ENCODE assay signal across 17 cellular contexts in the genomic region with DNA sequence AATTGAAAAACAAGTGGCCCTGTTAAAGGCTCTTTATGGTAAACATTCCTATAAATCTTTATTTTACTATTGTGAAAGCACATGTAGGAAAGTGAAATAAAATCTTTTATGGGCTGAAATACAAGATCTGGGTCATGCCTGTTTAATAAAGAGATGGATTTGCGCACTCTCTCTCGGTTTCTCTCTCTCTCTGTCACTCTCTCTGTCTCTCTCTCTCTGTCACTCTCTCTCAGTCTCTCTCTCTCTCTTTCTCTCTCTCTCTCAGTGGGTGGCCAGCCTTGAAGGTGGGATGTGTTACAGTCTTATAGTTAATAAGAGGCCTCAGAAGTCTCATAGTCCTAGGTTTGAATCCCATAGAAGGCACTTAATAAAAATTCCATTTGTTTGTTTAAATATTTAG. TPM values are rescaled to one million over a fixed set of nuclear protein-coding genes. Genes with fewer than 3 reads are reported as not detected.
A peak's percentile ranks its signal among the peaks of the same experiment; 100 is the strongest.
DNase-seq lines count a peak whose midpoint lies in the region; ATAC-seq and TF ChIP-seq lines count a peak whose summit lies in the region.
"Had no signal": no experiment of that assay in that cellular context is flagged by ENCODE, and none has a peak within 500 bp of the region (broad histone marks: within the 10 kb centered on the region; RNA-seq: fewer than 3 reads in every experiment).

No MANE protein-coding gene starts in this region.

- H3K27ac ChIP-seq in HEK293 (ENCODE audit: extremely low read depth, low read depth, low read length): no peak overlapping the region
- H3K27ac ChIP-seq in hepatocyte: no peak overlapping the region
- H3K27ac ChIP-seq: HL-60 had no signal

- intact Hi-C loops in posterior cingulate gyrus (cut with DNase I): no loop called here

- no peak overlapping the region for H2AFZ ChIP-seq in hepatocyte

- no peaks in the 10 kb centered on the region for H3K36me3 Mint-ChIP-seq in neural crest cell (ENCODE audit: low read depth)
- H3K36me3 Mint-ChIP-seq in natural killer cell treated with Interleukin-12 subunit alpha and Interleukin-12 subunit beta and Interleukin-15 and Interleukin-18, amount 100 ng/mL, for 72 hours: peaks cover 5% of the 10 kb centered on the region

- H3K9me3 ChIP-seq in HEK293 (ENCODE audit: control insufficient read depth, insufficient read depth, low read depth, low read length) (no peaks in the 10 kb centered on the region), hepatocyte (ENCODE audit: low read depth) (no peaks in the 10 kb centered on the region)
- H3K9me3 ChIP-seq: BE2C had no signal

- no peak for ATAC-seq in natural killer cell treated with Interleukin-12 subunit alpha and Interleukin-12 subunit beta and Interleukin-15 and Interleukin-18, amount 100 ng/mL, for 72 hours

- WGBS in hepatocyte (ENCODE audit: low lambda C conversion rate, missing lambda C conversion rate): 53% methylated on average over 2 of the region's 2 CpGs

- no peaks in the 10 kb centered on the region for H3K9me3 Mint-ChIP-seq in neural crest cell
- H3K9me3 Mint-ChIP-seq in natural killer cell treated with Interleukin-12 subunit alpha and Interleukin-12 subunit beta and Interleukin-15 and Interleukin-18, amount 100 ng/mL, for 72 hours: peaks cover 3% of the 10 kb centered on the region

- no peak overlapping the region for H3K27ac Mint-ChIP-seq in neural crest cell (ENCODE audit: unreplicated experiment)
- no peak overlapping the region for H3K27ac Mint-ChIP-seq in natural killer cell treated with Interleukin-12 subunit alpha and Interleukin-12 subunit beta and Interleukin-15 and Interleukin-18, amount 100 ng/mL, for 72 hours

- POLR2A ChIA-PET in HEK293 (lab: Yijun Ruan, JAX): no interaction called here

- H3K4me3 Mint-ChIP-seq in neural crest cell: peak overlapping the region; percentile 61
- no peak overlapping the region for H3K4me3 Mint-ChIP-seq in natural killer cell treated with Interleukin-12 subunit alpha and Interleukin-12 subunit beta and Interleukin-15 and Interleukin-18, amount 100 ng/mL, for 72 hours

- H3K27me3 Mint-ChIP-seq in neural crest cell (ENCODE audit: low read depth): peaks cover 90% of the 10 kb centered on the region
- H3K27me3 Mint-ChIP-seq in natural killer cell treated with Interleukin-12 subunit alpha and Interleukin-12 subunit beta and Interleukin-15 and Interleukin-18, amount 100 ng/mL, for 72 hours: peaks cover 35 to 46% of the 10 kb centered on the region in 2 donors

- H3K4me1 Mint-ChIP-seq in neural crest cell: peaks cover 22% of the 10 kb centered on the region
- H3K4me1 Mint-ChIP-seq in natural killer cell treated with Interleukin-12 subunit alpha and Interleukin-12 subunit beta and Interleukin-15 and Interleukin-18, amount 100 ng/mL, for 72 hours (ENCODE audit: low read depth in 2 of 2): peaks cover 0 to 4% of the 10 kb centered on the region in 2 donors

- peaks cover 91% of the 10 kb centered on the region for H3K27me3 ChIP-seq in hepatocyte

- H3K9me2 ChIP-seq in hepatocyte (replicated peaks; ENCODE audit: insufficient read depth): no peaks in the 10 kb centered on the region

- TF ChIP-seq CTCF in HEK293 (tag by site-specific recombination; IDR thresholded peaks at IDR 0.05) (no peak), LNCaP clone FGC (IDR thresholded peaks at IDR 0.05; ENCODE audit: control insufficient read depth, extremely low read depth, insufficient read depth) (no peak), hepatocyte (IDR thresholded peaks at IDR 0.05; ENCODE audit: poor library complexity) (no peak), neural crest cell (conservative IDR thresholded peaks at IDR 0.05) (no peak), foreskin fibroblast (IDR thresholded peaks at IDR 0.05; ENCODE audit: low read depth, low read length) (no peak)

- peak; percentile 15 for DNase-seq in LNCaP clone FGC (ENCODE audit: low read depth)
- no peak for DNase-seq in hepatocyte (ENCODE audit: low spot score)
- DNase-seq in neural crest cell (ENCODE audit: low read depth, low spot score): no peak
- no peak for DNase-seq in NOMO-1 treated with dmso at 0.1 percent for 144 hours (lab: John Stamatoyannopoulos, UW; ENCODE audit: unreplicated experiment)
- no peak for DNase-seq in natural killer cell treated with Interleukin-12 subunit alpha and Interleukin-12 subunit beta and Interleukin-15 and Interleukin-18, amount 100 ng/mL, for 72 hours (ENCODE audit: low spot score)
- DNase-seq in posterior cingulate gyrus: no peak
- no peak for DNase-seq in foreskin fibroblast
- DNase-seq: BE2C, GDM1, KG1, NCI-H1092 treated with DMSO at 0.1 percent for 48 hours, NCI-H1436 treated with DMSO at 0.1 percent for 48 hours, NCI-H1930, NCI-H510A had no signal

- no peaks in the 10 kb centered on the region for H4K20me1 ChIP-seq in hepatocyte (ENCODE audit: insufficient read depth, poor library complexity, severe bottlenecking)

- H3K36me3 ChIP-seq in HEK293 (ENCODE audit: control insufficient read depth in 2 of 2, insufficient read depth in 1 of 2, low read length in 2 of 2) (no peaks in the 10 kb centered on the region), hepatocyte (replicated peaks; ENCODE audit: insufficient read depth, low read depth) (no peaks in the 10 kb centered on the region)
- H3K36me3 ChIP-seq: BE2C had no signal

- H3K79me2 ChIP-seq in hepatocyte: no peaks in the 10 kb centered on the region

- CTCF ChIA-PET in HEK293 (lab: Yijun Ruan, JAX): no interaction called here

- H3K4me1 ChIP-seq in HEK293 (ENCODE audit: control insufficient read depth, insufficient read depth, low read length) (no peaks in the 10 kb centered on the region; the same call in 1 of the 2 replicates), hepatocyte (ENCODE audit: insufficient read depth) (peaks cover 14% of the 10 kb centered on the region)
- H3K4me1 ChIP-seq: BE2C had no signal

- peak overlapping the region; percentile 89 for H3K4me2 ChIP-seq in hepatocyte

- H3K4me3 ChIP-seq in HEK293 (ENCODE audit: low read depth, low read length) (no peak overlapping the region), LNCaP clone FGC (ENCODE audit: low read depth, low read length) (no peak overlapping the region), hepatocyte (no peak overlapping the region), foreskin fibroblast (ENCODE audit: low read depth in 1 of 2, low read length in 2 of 2) (no peak overlapping the region)

TF ChIP-seq in HEK293, 187 proteins besides CTCF, POLR2A, EP300 and RAD21:
- TF ChIP-seq PRDM1 (tag by site-specific recombination; IDR thresholded peaks at IDR 0.05) (peak; percentile 94), ZNF596 (tag by site-specific recombination; IDR thresholded peaks at IDR 0.05) (peak; percentile 96), OVOL3 (tag by site-specific recombination; IDR thresholded peaks at IDR 0.05) (no peak)

RNA-seq across cellular contexts. Expression of gene TAC1, which starts 2.4 kb away (rescaled TPM):
- total RNA-seq in hepatocyte: 0.48 and 1.9 TPM in 2 replicates
- 0.38 TPM in 1 of 2 replicates, not detected in the other for polyA plus RNA-seq in hepatocyte
- total RNA-seq in neural crest cell: 0.45 TPM in 1 of 2 replicates, not detected in the other
- total RNA-seq in natural killer cell treated with Interleukin-12 subunit alpha and Interleukin-12 subunit beta and Interleukin-15 and Interleukin-18, amount 100 ng/mL, for 72 hours: not detected
- total RNA-seq: HT-29 had no signal
